In genomic region chr7:100017300-100017699, GRCh38 we compare ENCODE assay signal across 10 cellular contexts. TPM values are rescaled to one million over a fixed set of nuclear protein-coding genes. Genes with fewer than 3 reads are reported as not detected.
DNase-seq lines count a peak whose midpoint lies in the region; ATAC-seq and TF ChIP-seq lines count a peak whose summit lies in the region.
"Had no signal": no experiment of that assay in that cellular context is flagged by ENCODE, and none has a peak within 500 bp of the region (broad histone marks: within the 10 kb centered on the region; RNA-seq: fewer than 3 reads in every experiment).

No MANE protein-coding gene starts in this region.

- H3K4me1 Mint-ChIP-seq in activated T-helper 1 cell treated with anti-CD3 and anti-CD28 coated beads, Interleukin-12 subunit alpha, Interleukin-12 subunit beta, Interleukin-2, Interleukin-4 antibody, amounts not matched to agents 30 ng/mL and 10 ng/mL and 1 ng/mL, durations not matched to agents 14 hours and 24 hours and 36 hours (ENCODE audit: low read depth) = peaks cover 62% of the 10 kb centered on the region
- peaks cover 10% of the 10 kb centered on the region for H3K4me1 Mint-ChIP-seq in glutamatergic neuron (ENCODE audit: low read depth, unreplicated experiment)

- TF ChIP-seq CTCF in HCT116 (IDR thresholded peaks at IDR 0.05 in 2 of 3, conservative IDR thresholded peaks at IDR 0.05 in 1 of 3; ENCODE audit: borderline replicate concordance in 1 of 3, insufficient read depth in 1 of 3, low read depth in 2 of 3, low read length in 2 of 3) (no peak), glutamatergic neuron (IDR thresholded peaks at IDR 0.05; ENCODE audit: partially characterized antibody, unreplicated experiment) (no peak), gastrocnemius medialis (IDR thresholded peaks at IDR 0.05 in 4 of 5, conservative IDR thresholded peaks at IDR 0.05 in 1 of 5) (no peak), right atrium auricular region (IDR thresholded peaks at IDR 0.05) (no peak)

- RAD21 ChIA-PET in HCT116 (lab: Charles Lee; ENCODE audit: low non-redundant PET in 1 of 2, low total read pairs in 2 of 2, uncharacterized antibody in 2 of 2, unreplicated experiment in 2 of 2) = no interaction called here

- H3K9ac ChIP-seq in HCT116 (ENCODE audit: low read length) = no peak overlapping the region

- POLR2A ChIA-PET in HCT116 (lab: Charles Lee) = no interaction called here

- ATAC-seq in HCT116 (no peak), gastrocnemius medialis (no peak)

- H3K27ac ChIP-seq in HCT116 (ENCODE audit: low read depth, low read length) (no peak overlapping the region), gastrocnemius medialis (peak overlapping the region; percentile 92 to 99 (median 98)), right atrium auricular region (no peak overlapping the region)

- no TSS peak for BruUV-seq in HCT116 (replicated peaks; lab: Mats Ljungman, UMichigan)

- CTCF ChIA-PET in HCT116 (lab: Charles Lee) = no interaction called here

- H3K4me3 ChIP-seq in HCT116 (replicated peaks in 1 of 2; ENCODE audit: low read depth in 1 of 2, low read length in 2 of 2) (no peak overlapping the region), gastrocnemius medialis (peak overlapping the region in 3 of 4 donors; percentile 64 to 98 (median 91)), right atrium auricular region (no peak overlapping the region)

- no peaks in the 10 kb centered on the region for H3K27me3 Mint-ChIP-seq in activated T-helper 1 cell treated with anti-CD3 and anti-CD28 coated beads, Interleukin-12 subunit alpha, Interleukin-12 subunit beta, Interleukin-2, Interleukin-4 antibody, amounts not matched to agents 30 ng/mL and 10 ng/mL and 1 ng/mL, durations not matched to agents 14 hours and 24 hours and 36 hours (ENCODE audit: insufficient read depth)
- H3K27me3 Mint-ChIP-seq in glutamatergic neuron (ENCODE audit: unreplicated experiment) = no peaks in the 10 kb centered on the region

- peaks cover 19% of the 10 kb centered on the region for H3K36me3 Mint-ChIP-seq in activated T-helper 1 cell treated with anti-CD3 and anti-CD28 coated beads, Interleukin-12 subunit alpha, Interleukin-12 subunit beta, Interleukin-2, Interleukin-4 antibody, amounts not matched to agents 30 ng/mL and 10 ng/mL and 1 ng/mL, durations not matched to agents 14 hours and 24 hours and 36 hours (ENCODE audit: low read depth)
- H3K36me3 Mint-ChIP-seq in glutamatergic neuron (ENCODE audit: unreplicated experiment) = no peaks in the 10 kb centered on the region

- H2AFZ ChIP-seq in HCT116 (ENCODE audit: low read depth, low read length, poor library complexity, severe bottlenecking) = no peak overlapping the region

- no peaks in the 10 kb centered on the region for H3K9me3 ChIP-seq in HCT116 (ENCODE audit: control insufficient read depth in 1 of 2, insufficient read depth in 1 of 2, low read depth in 1 of 2, low read length in 2 of 2)
- H3K9me3 ChIP-seq in gastrocnemius medialis = no peaks in the 10 kb centered on the region
- H3K9me3 ChIP-seq in right atrium auricular region = no peaks in the 10 kb centered on the region

- no peaks in the 10 kb centered on the region for H3K9me2 ChIP-seq in HCT116 (ENCODE audit: insufficient read depth)

- H4K20me1 ChIP-seq in HCT116 (ENCODE audit: insufficient read depth) = no peaks in the 10 kb centered on the region; the same call in 1 of the 2 replicates

- intact Hi-C loops in HCT116 (cut with micrococcal nuclease) = no loop called here
- intact Hi-C loops in activated T-helper 1 cell treated with anti-CD3 and anti-CD28 coated beads, Interleukin-12 subunit alpha, Interleukin-12 subunit beta, Interleukin-2, Interleukin-4 antibody, amounts not matched to agents 30 ng/mL and 10 ng/mL and 1 ng/mL, durations not matched to agents 14 hours and 24 hours and 36 hours (cut with micrococcal nuclease) = loop anchor here (5.0 to 10.0 kb wide), 2 partner anchors 392 to 460 kb away; partner anchors contain the start of gene ZNF655
- intact Hi-C loops in gastrocnemius medialis (cut with DNase I; ENCODE audit: low total_unique reads) = loop anchor here (10.0 kb wide), 1 partner anchor 108 kb away; the partner anchor contains the start of gene MBLAC1

- in situ Hi-C loops in gastrocnemius medialis (cut with MboI; ENCODE audit: low sequenced_read_pairs in 4 of 4) = no loop called here

- H3K27ac Mint-ChIP-seq in activated T-helper 1 cell treated with anti-CD3 and anti-CD28 coated beads, Interleukin-12 subunit alpha, Interleukin-12 subunit beta, Interleukin-2, Interleukin-4 antibody, amounts not matched to agents 30 ng/mL and 10 ng/mL and 1 ng/mL, durations not matched to agents 14 hours and 24 hours and 36 hours = no peak overlapping the region
- H3K27ac Mint-ChIP-seq in glutamatergic neuron (ENCODE audit: unreplicated experiment) = no peak overlapping the region

- H3K79me2 ChIP-seq in HCT116 (ENCODE audit: insufficient read depth, low read length) = peaks cover 67% of the 10 kb centered on the region

- DNase-seq in HCT116 (ENCODE audit: low read depth, low spot score) (no peak), glutamatergic neuron (no peak), gastrocnemius medialis (no peak), NOMO-1 (lab: John Stamatoyannopoulos, UW; ENCODE audit: unreplicated experiment in 2 of 2) (no peak), right atrium auricular region (ENCODE audit: low spot score) (no peak), DMS114 treated with DMSO at 0.1 percent for 48 hours (lab: John Stamatoyannopoulos, UW; ENCODE audit: unreplicated experiment) (no peak)
- no peak for DNase-seq in activated T-helper 1 cell treated with anti-CD3 and anti-CD28 coated beads, Interleukin-12 subunit alpha, Interleukin-12 subunit beta, Interleukin-2, Interleukin-4 antibody, amounts not matched to agents 30 ng/mL and 10 ng/mL and 1 ng/mL, durations not matched to agents 14 hours and 24 hours and 36 hours (ENCODE audit: low spot score)
- no peak for DNase-seq in stimulated activated naive CD4-positive, alpha-beta T cell treated with Interleukin-2 at 50 U/mL for 16 hours (lab: John Stamatoyannopoulos, UW)
- DNase-seq: activated CD8-positive, alpha-beta memory T cell treated with anti-CD3 and anti-CD28 coated beads, Interleukin-2, amount 50 U/mL, for 48 hours; erythroblast had no signal

- peaks cover 8 to 26% of the 10 kb centered on the region in 2 experiments; a peak in 3 of 4 replicates for H3K4me1 ChIP-seq in HCT116 (ENCODE audit: control insufficient read depth in 1 of 2, insufficient read depth in 2 of 2, low read length in 2 of 2)
- H3K4me1 ChIP-seq in gastrocnemius medialis = peaks cover 17 to 25% of the 10 kb centered on the region in 2 donors
- peaks cover 0 to 34% of the 10 kb centered on the region in 2 donors for H3K4me1 ChIP-seq in right atrium auricular region

- H3K4me3 Mint-ChIP-seq in activated T-helper 1 cell treated with anti-CD3 and anti-CD28 coated beads, Interleukin-12 subunit alpha, Interleukin-12 subunit beta, Interleukin-2, Interleukin-4 antibody, amounts not matched to agents 30 ng/mL and 10 ng/mL and 1 ng/mL, durations not matched to agents 14 hours and 24 hours and 36 hours = peak overlapping the region; percentile 49
- H3K4me3 Mint-ChIP-seq in glutamatergic neuron (ENCODE audit: unreplicated experiment) = peak overlapping the region; percentile 75

- no peak for TF ChIP-seq POLR2A in HCT116 (IDR thresholded peaks at IDR 0.05; ENCODE audit: borderline replicate concordance, extremely low read depth, insufficient read depth, insufficient read length)
- TF ChIP-seq POLR2A in gastrocnemius medialis (IDR thresholded peaks at IDR 0.05) = no peak

- no peak for TF ChIP-seq RAD21 in HCT116 (IDR thresholded peaks at IDR 0.05; ENCODE audit: low read depth)

- H3K36me3 ChIP-seq in HCT116 (ENCODE audit: control insufficient read depth in 1 of 2, insufficient read depth in 2 of 2, low read length in 2 of 2) (no peaks in the 10 kb centered on the region; a peak in 2 of 4 replicates), gastrocnemius medialis (peaks cover 0 to 14% of the 10 kb centered on the region in 2 donors), right atrium auricular region (peaks cover 3% of the 10 kb centered on the region)

- H3K9me3 Mint-ChIP-seq in activated T-helper 1 cell treated with anti-CD3 and anti-CD28 coated beads, Interleukin-12 subunit alpha, Interleukin-12 subunit beta, Interleukin-2, Interleukin-4 antibody, amounts not matched to agents 30 ng/mL and 10 ng/mL and 1 ng/mL, durations not matched to agents 14 hours and 24 hours and 36 hours = no peaks in the 10 kb centered on the region
- peaks cover 1% of the 10 kb centered on the region for H3K9me3 Mint-ChIP-seq in glutamatergic neuron (ENCODE audit: unreplicated experiment)

- peak overlapping the region; percentile 89; the same call in 1 of the 2 replicates for H3K4me2 ChIP-seq in HCT116 (ENCODE audit: low read length)

- H3K27me3 ChIP-seq in HCT116 (ENCODE audit: insufficient read depth, low read length) = no peaks in the 10 kb centered on the region
- H3K27me3 ChIP-seq in gastrocnemius medialis = no peaks in the 10 kb centered on the region
- H3K27me3 ChIP-seq in right atrium auricular region = no peaks in the 10 kb centered on the region

TF ChIP-seq in HCT116, 20 proteins besides CTCF, POLR2A, EP300 and RAD21:
- TF ChIP-seq EGR1 (IDR thresholded peaks at IDR 0.05; ENCODE audit: low read depth) = no peak

RNA-seq across cellular contexts. Expression of gene ZKSCAN1, which starts 1.9 kb away (rescaled TPM):
- total RNA-seq in HCT116 (2021; ENCODE audit: unreplicated experiment) (61.2 TPM), glutamatergic neuron (ENCODE audit: unreplicated experiment) (127 TPM), gastrocnemius medialis (10 to 100 TPM; 15.0 to 17.7 (median 15.5) TPM), right atrium auricular region (10 to 100 TPM; 19.8 to 20.0 TPM)
- 13.7 and 16.5 TPM in 2 replicates for polyA plus RNA-seq in HCT116 (2012)
- 62.5 and 63.1 TPM in 2 replicates for total RNA-seq in activated T-helper 1 cell treated with anti-CD3 and anti-CD28 coated beads, Interleukin-12 subunit alpha, Interleukin-12 subunit beta, Interleukin-2, Interleukin-4 antibody, amounts not matched to agents 30 ng/mL and 10 ng/mL and 1 ng/mL, durations not matched to agents 14 hours and 24 hours and 36 hours

RNA-seq across cellular contexts. Expression of gene ZSCAN21, which starts 32.3 kb away (rescaled TPM):
- total RNA-seq in HCT116 (2021; ENCODE audit: unreplicated experiment) = 10.3 TPM
- polyA plus RNA-seq in HCT116 (2012) = 6.4 and 8.6 TPM in 2 replicates
- 6.8 and 9.8 TPM in 2 replicates for total RNA-seq in activated T-helper 1 cell treated with anti-CD3 and anti-CD28 coated beads, Interleukin-12 subunit alpha, Interleukin-12 subunit beta, Interleukin-2, Interleukin-4 antibody, amounts not matched to agents 30 ng/mL and 10 ng/mL and 1 ng/mL, durations not matched to agents 14 hours and 24 hours and 36 hours
- total RNA-seq in glutamatergic neuron (ENCODE audit: unreplicated experiment) = 26.3 TPM
- 10 to 100 TPM; 14.4 to 26.4 (median 22.3) TPM for total RNA-seq in gastrocnemius medialis
- 1 to 10 TPM; 6.7 to 7.1 TPM for total RNA-seq in right atrium auricular region

RNA-seq across cellular contexts. Expression of gene AZGP1, which starts 41.5 kb away (rescaled TPM):
- total RNA-seq in HCT116 (2021; ENCODE audit: unreplicated experiment) = 1.1 TPM
- 0.84 and 1.1 TPM in 2 replicates for polyA plus RNA-seq in HCT116 (2012)
- total RNA-seq in activated T-helper 1 cell treated with anti-CD3 and anti-CD28 coated beads, Interleukin-12 subunit alpha, Interleukin-12 subunit beta, Interleukin-2, Interleukin-4 antibody, amounts not matched to agents 30 ng/mL and 10 ng/mL and 1 ng/mL, durations not matched to agents 14 hours and 24 hours and 36 hours = not detected in 2 replicates
- 0.44 TPM for total RNA-seq in glutamatergic neuron (ENCODE audit: unreplicated experiment)
- 10 to 100 TPM in 1 of 4 donors, 1 to 10 TPM in 2, not detected in 1; 2.6 to 10.3 (median 4.2) TPM for total RNA-seq in gastrocnemius medialis
- 10 to 100 TPM; 11.3 to 46.5 TPM for total RNA-seq in right atrium auricular region

Comparison
In these comparisons a context has a peak if more than half of its experiments do, and no peak if none do; other contexts are left out.
1. H3K27ac ChIP-seq: peak in gastrocnemius medialis (4 of 4); none in HCT116 (single experiment) and right atrium auricular region (0 of 2).
2. H3K4me3 ChIP-seq: peak in gastrocnemius medialis (3 of 4); none in HCT116 (0 of 2) and right atrium auricular region (0 of 2).